In the genomic region with DNA sequence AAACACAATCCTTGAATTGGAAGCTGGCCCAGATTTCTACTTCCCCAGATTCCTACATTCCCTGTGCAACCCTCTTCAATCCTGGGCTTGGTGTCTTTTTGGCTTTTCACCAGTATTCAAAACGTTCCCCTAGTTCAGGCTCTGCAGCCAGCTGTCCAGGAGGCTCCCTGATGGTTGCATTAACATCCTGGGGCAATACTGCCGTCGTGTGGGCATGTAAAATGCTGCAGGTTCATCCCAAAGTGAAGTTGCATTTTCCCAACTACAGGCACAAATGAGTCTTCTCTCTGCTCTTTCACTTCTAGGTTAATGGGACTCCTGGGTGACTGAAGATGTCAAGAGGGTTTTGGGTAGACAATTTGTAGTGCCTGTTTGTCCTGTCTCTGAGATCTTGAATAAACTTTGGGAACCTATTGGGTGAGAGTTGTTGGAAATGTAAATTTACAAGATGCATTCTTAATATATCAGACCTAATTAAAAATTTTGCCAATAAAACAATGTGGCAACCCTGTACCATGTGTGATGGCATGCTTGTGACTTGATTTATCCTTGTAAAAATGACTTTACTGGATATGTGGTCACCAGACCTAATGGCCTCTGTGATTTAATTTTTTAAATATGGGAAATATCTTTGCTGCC, we compare ENCODE assay signal across 9 cellular contexts. TPM values are rescaled to one million over a fixed set of nuclear protein-coding genes. Genes with fewer than 3 reads are reported as not detected.
DNase-seq lines count a peak whose midpoint lies in the region; ATAC-seq and TF ChIP-seq lines count a peak whose summit lies in the region.
"Had no signal": no experiment of that assay in that cellular context is flagged by ENCODE, and none has a peak within 500 bp of the region (broad histone marks: within the 10 kb centered on the region; RNA-seq: fewer than 3 reads in every experiment).

No MANE protein-coding gene starts in this region.

- H4K20me1 ChIP-seq in neural progenitor cell (ENCODE audit: low read depth) = no peaks in the 10 kb centered on the region

- H3K79me2 ChIP-seq in neural progenitor cell (ENCODE audit: low read depth) = no peaks in the 10 kb centered on the region

- no peaks in the 10 kb centered on the region for H3K27me3 Mint-ChIP-seq in neural progenitor cell (ENCODE audit: insufficient read depth, low read depth)
- no peaks in the 10 kb centered on the region for H3K27me3 Mint-ChIP-seq in natural killer cell (ENCODE audit: low read depth in 2 of 2)

- no peak overlapping the region for H3K4me3 Mint-ChIP-seq in neural progenitor cell
- H3K4me3 Mint-ChIP-seq in natural killer cell = no peak overlapping the region
- H3K4me3 Mint-ChIP-seq: CD8-positive, alpha-beta memory T cell had no signal

- peak; percentile 69 for TF ChIP-seq CTCF in neural progenitor cell (IDR thresholded peaks at IDR 0.05)
- TF ChIP-seq CTCF in natural killer cell (IDR thresholded peaks at IDR 0.05) = no peak

- H3K4me3 ChIP-seq in MG63 (no peak overlapping the region), neural progenitor cell (no peak overlapping the region)

- H3K9ac ChIP-seq in neural progenitor cell = no peak overlapping the region

- peaks cover 6% of the 10 kb centered on the region for H3F3A ChIP-seq in neural progenitor cell (ENCODE audit: low read depth)

- DNase-seq in NCI-H2196 (lab: John Stamatoyannopoulos, UW; ENCODE audit: unreplicated experiment) (peak; percentile 6), NCI-H2196 treated with DMSO at 0.1 percent for 48 hours (lab: John Stamatoyannopoulos, UW; ENCODE audit: unreplicated experiment) (no peak), MG63 (peak; percentile 38), T47D (ENCODE audit: low read depth in 1 of 2, low spot score in 1 of 2) (peak; percentile 57 to 85), neural progenitor cell (ENCODE audit: low spot score) (peak; percentile 73), natural killer cell (no peak)
- no peak for DNase-seq in stimulated activated CD4-positive, alpha-beta T cell treated with anti-CD3 and anti-CD28 coated beads, Interleukin-4, amount 100 ng/mL, for 4 hours

- ATAC-seq in natural killer cell = no peak
- ATAC-seq in HG03097 (IDR thresholded peaks at IDR 0.05; ENCODE audit: low FRiP score, unreplicated experiment) = no peak

- H3K9me3 Mint-ChIP-seq in neural progenitor cell = no peaks in the 10 kb centered on the region
- peaks cover 2 to 3% of the 10 kb centered on the region in 2 donors for H3K9me3 Mint-ChIP-seq in natural killer cell
- H3K9me3 Mint-ChIP-seq: CD8-positive, alpha-beta memory T cell had no signal

- in situ Hi-C loops in T47D (cut with HindIII; ENCODE audit: low pct_unique_long_range_greater_than_20kb, low sequenced_read_pairs) = no loop called here

- no peak overlapping the region for H2AFZ ChIP-seq in neural progenitor cell (replicated peaks)

- H3K36me3 Mint-ChIP-seq in neural progenitor cell (no peaks in the 10 kb centered on the region), natural killer cell (no peaks in the 10 kb centered on the region)
- H3K36me3 Mint-ChIP-seq: CD8-positive, alpha-beta memory T cell had no signal

- no peak overlapping the region for H3K27ac Mint-ChIP-seq in neural progenitor cell
- no peak overlapping the region for H3K27ac Mint-ChIP-seq in natural killer cell
- H3K27ac Mint-ChIP-seq: CD8-positive, alpha-beta memory T cell had no signal

- no peak overlapping the region for H3K4me2 ChIP-seq in neural progenitor cell

- no peak overlapping the region for H3K27ac ChIP-seq in neural progenitor cell

- H3K9me3 ChIP-seq in MG63 = no peaks in the 10 kb centered on the region
- H3K9me3 ChIP-seq in neural progenitor cell (ENCODE audit: low read depth) = no peaks in the 10 kb centered on the region

- H3K27me3 ChIP-seq in MG63 = peaks cover 10% of the 10 kb centered on the region
- peaks cover 2% of the 10 kb centered on the region for H3K27me3 ChIP-seq in neural progenitor cell

- H3K4me1 Mint-ChIP-seq in neural progenitor cell (no peaks in the 10 kb centered on the region), natural killer cell (no peaks in the 10 kb centered on the region)
- H3K4me1 Mint-ChIP-seq: CD8-positive, alpha-beta memory T cell had no signal

- intact Hi-C loops in natural killer cell (cut with micrococcal nuclease) = no loop called here

- H3K4me1 ChIP-seq in neural progenitor cell = peaks cover 5% of the 10 kb centered on the region

- H3K36me3 ChIP-seq in MG63 (no peaks in the 10 kb centered on the region), neural progenitor cell (no peaks in the 10 kb centered on the region)

RNA-seq across cellular contexts. Expression of gene SOX14, which starts 28.6 kb away (rescaled TPM):
- total RNA-seq in MG63 (2014; rRNA removed; shearing (Covaris generic); ENCODE audit: low replicate concordance) = not detected in 2 replicates
- total RNA-seq in neural progenitor cell (ENCODE audit: low replicate concordance) (not detected in 2 replicates), natural killer cell (not detected)
- total RNA-seq: CD8-positive, alpha-beta memory T cell had no signal

Comparison
In these comparisons a context has a peak if more than half of its experiments do, and no peak if none do; other contexts are left out.
1. DNase-seq: peak in NCI-H2196 (single experiment), MG63 (single experiment), T47D (2 of 2) and neural progenitor cell (single experiment); none in NCI-H2196 treated with DMSO at 0.1 percent for 48 hours (single experiment), natural killer cell (single experiment) and stimulated activated CD4-positive, alpha-beta T cell treated with anti-CD3 and anti-CD28 coated beads, Interleukin-4, amount 100 ng/mL, for 4 hours (0 of 2).